13 cellular contexts compared by ENCODE assay signal in the genomic region with DNA sequence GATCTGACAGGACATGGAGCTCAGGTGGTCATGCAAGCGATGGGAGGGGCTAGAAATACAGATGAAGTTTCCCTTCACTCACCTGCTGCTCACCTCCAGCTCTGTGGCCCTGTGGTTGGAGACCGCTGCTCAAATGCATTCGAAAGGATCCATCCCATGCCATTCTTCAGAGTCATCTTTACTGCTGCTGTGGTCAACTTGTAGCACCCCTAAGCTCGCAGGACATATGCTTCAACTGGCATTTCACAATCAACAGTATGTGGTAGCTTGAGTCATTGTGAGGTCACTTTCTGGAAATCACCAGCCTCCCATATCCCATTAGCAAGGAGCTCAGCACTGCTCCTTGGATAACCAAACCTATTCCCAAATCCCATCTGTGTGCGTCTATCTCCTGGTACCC. TPM values are rescaled to one million over a fixed set of nuclear protein-coding genes. Genes with fewer than 3 reads are reported as not detected.
DNase-seq lines count a peak whose midpoint lies in the region; TF ChIP-seq lines count a peak whose summit lies in the region.
"Not testable (repeated sequence)": the region's sequence is repeated elsewhere in the genome, so short reads cannot be mapped to it uniquely, and the experiment has no call there.
"Had no signal": no experiment of that assay in that cellular context is flagged by ENCODE, and none has a peak within 500 bp of the region (broad histone marks: within the 10 kb centered on the region; RNA-seq: fewer than 3 reads in every experiment).

No MANE protein-coding gene starts in this region.

- not testable (repeated sequence) for H3K4me1 ChIP-seq in PC-9 (replicated peaks; ENCODE audit: insufficient read depth)

- intact Hi-C loops in PC-9 (cut with micrococcal nuclease; ENCODE audit: unreplicated experiment), result not testable (repeated sequence)

- not testable (repeated sequence) for TF ChIP-seq CTCF in PC-9 (conservative IDR thresholded peaks at IDR 0.05)

- not testable (repeated sequence) for H2AFZ ChIP-seq in PC-9

- H3K9me3 ChIP-seq in PC-9 (ENCODE audit: insufficient read depth, low read depth), result not testable (repeated sequence)

- not testable (repeated sequence) for H3K4me2 ChIP-seq in PC-9

- POLR2A ChIA-PET in PC-9 (lab: Charles Lee; ENCODE audit: unreplicated experiment), result not testable (repeated sequence)

- H3K36me3 ChIP-seq in PC-9 (ENCODE audit: low read depth), result not testable (repeated sequence)

- not testable (repeated sequence) for H3F3A ChIP-seq in PC-9 (ENCODE audit: insufficient read depth, low read depth)

- CTCF ChIA-PET in PC-9 (lab: Charles Lee), result not testable (repeated sequence)

- DNase-seq in EH (ENCODE audit: low read depth), result peak; percentile 90
- DNase-seq in HS-5 (ENCODE audit: low read depth), result peak; percentile 79
- DNase-seq in PC-9, result peak; percentile 54 to 79
- peak; percentile 88 for DNase-seq in amniotic epithelial cell (ENCODE audit: low read depth)
- peak; percentile 14 for DNase-seq in dedifferentiated amniotic fluid mesenchymal stem cell (ENCODE audit: extremely low spot score)
- DNase-seq in fibroblast of the conjunctiva (ENCODE audit: low read depth), result peak; percentile 47
- peak; percentile 60 for DNase-seq in non-pigmented ciliary epithelial cell (ENCODE audit: low read depth)

- not testable (repeated sequence) for H3K79me2 ChIP-seq in PC-9 (ENCODE audit: low read depth)

- H4K20me1 ChIP-seq in PC-9 (ENCODE audit: insufficient read depth), result not testable (repeated sequence)

- H3K27ac ChIP-seq in PC-9, result not testable (repeated sequence)

- not testable (repeated sequence) for BruUV-seq in PC-9 (replicated peaks; lab: Mats Ljungman, UMichigan)

- H3K4me3 ChIP-seq in PC-9, result not testable (repeated sequence)

- not testable (repeated sequence) for H3K9me2 ChIP-seq in PC-9 (ENCODE audit: insufficient read depth)

- H3K27me3 ChIP-seq in PC-9 (ENCODE audit: insufficient read depth, low read depth), result not testable (repeated sequence)

RNA-seq across cellular contexts. Expression of gene HHIPL2, which starts 58.4 kb away (rescaled TPM):
- total RNA-seq in PC-9 (2021), result 14.0 and 18.7 TPM in 2 replicates
- total RNA-seq: activated CD4-positive, alpha-beta memory T cell treated with anti-CD3 and anti-CD28 coated beads for 36 hours; chondrocyte; gastroesophageal sphincter; lung microvascular endothelial cell; pulmonary artery endothelial cell; Right ventricle myocardium superior had no signal

Comparison
In these comparisons a context has a peak if more than half of its experiments do, and no peak if none do; other contexts are left out.
1. DNase-seq: peak in every context shown above with its lines; median percentile 90 in EH; 88 in amniotic epithelial cell; 79 in HS-5; 66 in PC-9; 60 in non-pigmented ciliary epithelial cell; 47 in fibroblast of the conjunctiva; 14 in dedifferentiated amniotic fluid mesenchymal stem cell.